ENCODE assay signal across 10 cellular contexts in the genomic region with DNA sequence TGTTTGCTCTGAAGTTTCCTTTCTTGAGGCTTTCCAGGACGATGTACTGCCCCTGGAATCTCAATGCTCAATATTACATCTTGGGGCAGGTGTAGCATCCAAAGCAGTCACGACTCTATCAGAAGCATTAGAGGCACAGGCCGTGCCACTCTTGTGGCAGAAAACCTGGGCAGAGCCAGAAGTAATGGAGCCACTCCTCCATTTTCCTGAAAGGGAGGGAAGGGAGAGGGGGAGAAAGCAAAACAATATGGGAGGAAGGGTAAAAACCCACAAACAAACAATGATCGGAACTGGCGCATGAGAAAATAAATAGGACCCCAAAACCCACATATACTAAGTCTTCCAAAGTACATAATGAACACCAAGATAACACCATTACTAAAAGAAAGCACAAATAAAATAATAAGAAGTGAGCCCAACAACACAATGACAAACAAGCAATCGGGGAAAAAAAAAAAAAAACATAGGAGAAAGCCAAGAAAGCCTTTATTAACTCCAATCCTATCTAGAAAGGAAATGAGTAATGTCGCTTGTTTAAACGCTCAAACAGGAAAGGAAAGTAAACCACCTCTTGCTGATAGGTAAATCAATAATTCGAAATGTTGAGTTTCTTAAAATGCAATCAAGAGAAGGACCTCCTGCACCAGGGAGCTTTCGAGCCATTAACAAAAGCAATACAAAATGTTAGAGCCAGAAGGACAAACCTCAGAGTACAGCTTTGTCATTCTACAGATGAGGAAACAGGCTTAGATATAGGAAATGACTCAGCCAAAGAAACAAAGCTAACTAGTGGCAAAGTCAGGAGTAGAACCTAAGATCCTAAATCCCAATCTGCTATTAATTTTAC.
DNase-seq lines count a peak whose midpoint lies in the region; ATAC-seq, FAIRE-seq and TF ChIP-seq lines count a peak whose summit lies in the region.
"Had no signal": no experiment of that assay in that cellular context is flagged by ENCODE, and none has a peak within 500 bp of the region (broad histone marks: within the 10 kb centered on the region; RNA-seq: fewer than 3 reads in every experiment).

No MANE protein-coding gene starts in this region.

- no peaks in the 10 kb centered on the region for H3K79me2 ChIP-seq in OCI-LY7 (ENCODE audit: insufficient read depth, low read depth, low read length)

- H3K4me2 ChIP-seq in OCI-LY7 (ENCODE audit: low read length), result no peak overlapping the region

- peaks cover 12% of the 10 kb centered on the region for H3K4me1 ChIP-seq in OCI-LY7 (ENCODE audit: insufficient read depth, low read length, poor library complexity, severe bottlenecking)
- H3K4me1 ChIP-seq: testis had no signal

- H3K4me3 Mint-ChIP-seq in nephron progenitor cell, result no peak overlapping the region

- POLR2A ChIA-PET in OCI-LY7 (lab: Charles Lee), result interaction anchor here (0.7 kb wide), 1 partner anchor 284 kb away, joined by 4 read pairs; no protein-coding TSS in a partner anchor

- H4K20me1 ChIP-seq in OCI-LY7 (ENCODE audit: insufficient read depth, low read length), result no peaks in the 10 kb centered on the region

- H3K4me1 Mint-ChIP-seq in nephron progenitor cell, result no peaks in the 10 kb centered on the region

- no peaks in the 10 kb centered on the region for H3K9me2 ChIP-seq in OCI-LY7 (ENCODE audit: insufficient read depth, low read length)

- peak overlapping the region; percentile 53 for H3K27ac Mint-ChIP-seq in nephron progenitor cell
- H3K27ac Mint-ChIP-seq: activated T-cell treated with anti-CD3 and anti-CD28 coated beads, Interleukin-2, amount 50 U/mL, for 72 hours had no signal

- H3K27ac ChIP-seq in OCI-LY7 (ENCODE audit: low read depth, low read length, poor library complexity, severe bottlenecking), result no peak overlapping the region
- H3K27ac ChIP-seq: testis had no signal

- no peaks in the 10 kb centered on the region for H3K9me3 ChIP-seq in OCI-LY7 (ENCODE audit: low read length)
- H3K9me3 ChIP-seq: testis had no signal

- peaks cover 15% of the 10 kb centered on the region for H3K9me3 Mint-ChIP-seq in nephron progenitor cell
- H3K9me3 Mint-ChIP-seq: activated T-cell treated with anti-CD3 and anti-CD28 coated beads, Interleukin-2, amount 50 U/mL, for 72 hours had no signal

- CTCF ChIA-PET in OCI-LY7 (lab: Charles Lee; ENCODE audit: unreplicated experiment), result no interaction called here

- H3K27me3 Mint-ChIP-seq in nephron progenitor cell (ENCODE audit: low read depth, poor library complexity), result no peaks in the 10 kb centered on the region

- intact Hi-C loops in OCI-LY7 (cut with micrococcal nuclease; ENCODE audit: unreplicated experiment), result no loop called here

- H3K4me3 ChIP-seq in NB4 (ENCODE audit: low read depth, low read length) (no peak overlapping the region), bronchial epithelial cell (ENCODE audit: low read depth, low read length) (no peak overlapping the region), OCI-LY7 (ENCODE audit: low read depth, low read length, poor library complexity, severe bottlenecking) (no peak overlapping the region)
- H3K4me3 ChIP-seq: testis had no signal

- peak; percentile 22 for DNase-seq in GM03348 (ENCODE audit: low spot score)
- DNase-seq in NB4 (ENCODE audit: low read depth), result peak; percentile 70
- DNase-seq in bronchial epithelial cell (ENCODE audit: low read depth), result peak; percentile 79
- DNase-seq in nephron progenitor cell, result no peak
- no peak for DNase-seq in NCI-H524 treated with DMSO at 0.1 percent for 48 hours (lab: John Stamatoyannopoulos, UW)
- DNase-seq in SHP77 treated with DMSO at 0.1 percent for 48 hours (lab: John Stamatoyannopoulos, UW), result no peak
- DNase-seq in OCI-LY7 (ENCODE audit: low spot score), result no peak
- DNase-seq: activated T-cell treated with anti-CD3 and anti-CD28 coated beads, Interleukin-2, amount 50 U/mL, for 72 hours; testis had no signal

- no peaks in the 10 kb centered on the region for H3K27me3 ChIP-seq in bronchial epithelial cell (ENCODE audit: control insufficient read depth, insufficient read depth, low read length)
- H3K27me3 ChIP-seq: testis had no signal

- TF ChIP-seq CTCF in NB4 (IDR thresholded peaks at IDR 0.05; ENCODE audit: low read depth, low read length) (no peak), bronchial epithelial cell (IDR thresholded peaks at IDR 0.05; ENCODE audit: insufficient read depth, low read length, severe bottlenecking) (no peak), nephron progenitor cell (IDR thresholded peaks at IDR 0.05) (no peak), OCI-LY7 (conservative IDR thresholded peaks at IDR 0.05; ENCODE audit: low read length) (no peak)

- peaks cover 11% of the 10 kb centered on the region for H3K36me3 Mint-ChIP-seq in nephron progenitor cell (ENCODE audit: low read depth)

- H2AFZ ChIP-seq in OCI-LY7 (ENCODE audit: low read length), result no peak overlapping the region

- TF ChIP-seq POLR2A in NB4 (IDR thresholded peaks at IDR 0.05; ENCODE audit: extremely low read depth, insufficient read length), result no peak

- no peak for FAIRE-seq in bronchial epithelial cell (lab: Jason Lieb, UNC)

- no TSS peak for BruUV-seq in OCI-LY7 (replicated peaks; lab: Mats Ljungman, UMichigan)

- ATAC-seq in GM18907 (IDR thresholded peaks at IDR 0.05; ENCODE audit: unreplicated experiment), result no peak

- H3K36me3 ChIP-seq in bronchial epithelial cell (ENCODE audit: control insufficient read depth, insufficient read depth, low read length), result no peaks in the 10 kb centered on the region
- peaks cover 9% of the 10 kb centered on the region for H3K36me3 ChIP-seq in OCI-LY7 (ENCODE audit: insufficient read depth, low read length)

Comparison
In these comparisons a context has a peak if more than half of its experiments do, and no peak if none do; other contexts are left out.
1. DNase-seq: peak in GM03348 (single experiment), NB4 (single experiment) and bronchial epithelial cell (single experiment); none in nephron progenitor cell (single experiment), NCI-H524 treated with DMSO at 0.1 percent for 48 hours (single experiment), SHP77 treated with DMSO at 0.1 percent for 48 hours (single experiment) and OCI-LY7 (single experiment).